ENCODE assay signal across 22 cellular contexts in the genomic region with DNA sequence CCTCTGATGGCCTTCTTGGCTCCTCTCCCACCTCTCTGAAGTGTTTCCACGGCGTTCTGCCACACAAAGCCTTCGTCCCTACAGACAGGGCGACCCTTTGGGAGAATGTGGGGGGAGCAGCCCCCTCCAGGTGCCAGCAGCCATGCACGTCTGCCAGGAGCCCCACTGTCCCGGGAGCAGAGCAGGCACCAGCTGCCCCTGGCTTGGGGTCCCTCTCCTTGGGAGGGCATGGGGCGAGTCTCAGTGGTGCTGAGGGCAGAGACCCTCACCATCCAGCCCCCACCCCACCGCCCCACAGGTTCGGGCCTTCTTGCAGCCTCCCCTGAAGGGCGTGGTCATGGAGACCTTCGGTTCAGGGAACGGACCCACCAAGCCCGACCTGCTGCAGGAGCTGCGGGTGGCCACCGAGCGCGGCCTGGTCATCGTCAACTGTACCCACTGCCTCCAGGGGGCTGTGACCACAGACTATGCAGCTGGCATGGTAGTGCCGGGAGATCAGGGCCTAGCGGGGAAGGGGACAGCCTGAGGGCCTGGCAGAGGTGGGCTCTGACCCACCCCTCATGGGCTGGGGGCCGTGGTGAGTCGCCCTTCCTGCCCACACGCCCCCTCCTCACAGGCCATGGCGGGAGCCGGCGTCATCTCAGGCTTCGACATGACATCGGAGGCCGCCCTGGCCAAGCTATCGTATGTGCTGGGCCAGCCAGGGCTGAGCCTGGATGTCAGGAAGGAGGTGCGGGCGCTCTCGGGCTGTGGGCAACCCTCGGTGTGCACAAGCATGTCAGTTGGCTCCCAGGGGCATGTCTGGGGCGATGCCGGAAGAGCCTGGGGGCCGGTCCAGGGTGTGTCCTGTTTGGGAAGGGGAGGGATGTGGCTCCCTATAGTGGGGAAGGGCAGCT. TPM values are rescaled to one million over a fixed set of nuclear protein-coding genes. Genes with fewer than 3 reads are reported as not detected.
DNase-seq lines count a peak whose midpoint lies in the region; TF ChIP-seq lines count a peak whose summit lies in the region.
"Had no signal": no experiment of that assay in that cellular context is flagged by ENCODE, and none has a peak within 500 bp of the region (broad histone marks: within the 10 kb centered on the region; RNA-seq: fewer than 3 reads in every experiment).

No MANE protein-coding gene starts in this region.

- H3K9me3 ChIP-seq in WERI-Rb-1 (ENCODE audit: severe bottlenecking) (no peaks in the 10 kb centered on the region), spleen (no peaks in the 10 kb centered on the region)
- H3K9me3 ChIP-seq in effector memory CD4-positive, alpha-beta T cell (ENCODE audit: control insufficient read depth, low read length): no peaks in the 10 kb centered on the region
- H3K9me3 ChIP-seq: A549, left lung, stomach had no signal

- DNase-seq in activated effector memory CD4-positive, alpha-beta T cell treated with anti-CD3 and anti-CD28 coated beads, Interleukin-2, amount 50 U/mL, for 16 hours: peak; percentile 39
- DNase-seq in activated effector memory CD4-positive, alpha-beta T cell treated with Interleukin-2 at 50 U/mL for 16 hours: no peak
- DNase-seq in WERI-Rb-1 (peak; percentile 5), islet precursor cell (peak; percentile 53), spleen (peak; percentile 72), globus pallidus (ENCODE audit: low spot score) (no peak), SW480 (ENCODE audit: low spot score) (no peak)
- DNase-seq in effector memory CD4-positive, alpha-beta T cell: no peak
- DNase-seq: activated CD4-positive, alpha-beta memory T cell treated with anti-CD3 and anti-CD28 coated beads, Interleukin-2, amount 10 ng/mL, durations not matched to agents 7 days and 5 days; activated T-cell treated with anti-CD3 and anti-CD28 coated beads, Interleukin-2, amount 50 U/mL, for 4 hours; C1 segment of cervical spinal cord; foreskin melanocyte; NCI-H1105; NCI-H2171 had no signal

- H3K4me3 ChIP-seq in WERI-Rb-1 (ENCODE audit: low read depth, low read length): no peak overlapping the region
- H3K4me3 ChIP-seq in spleen: no peak overlapping the region
- H3K4me3 ChIP-seq in effector memory CD4-positive, alpha-beta T cell (ENCODE audit: insufficient read depth, low read depth, low read length, poor library complexity, severe bottlenecking): no peak overlapping the region
- H3K4me3 ChIP-seq: A549, GM23338, left lung, stomach had no signal

- H3K4me1 ChIP-seq in spleen: no peaks in the 10 kb centered on the region
- no peaks in the 10 kb centered on the region for H3K4me1 ChIP-seq in effector memory CD4-positive, alpha-beta T cell (ENCODE audit: control insufficient read depth, insufficient read depth, low read length, poor library complexity, severe bottlenecking)
- H3K4me1 ChIP-seq: A549 had no signal

- H3K27ac ChIP-seq in WERI-Rb-1 (no peak overlapping the region), spleen (no peak overlapping the region)
- no peak overlapping the region for H3K27ac ChIP-seq in effector memory CD4-positive, alpha-beta T cell (ENCODE audit: insufficient read depth, low read length, poor library complexity, severe bottlenecking)
- H3K27ac ChIP-seq: A549, left lung, stomach had no signal

- H3K36me3 ChIP-seq in WERI-Rb-1 (no peaks in the 10 kb centered on the region), spleen (no peaks in the 10 kb centered on the region)
- H3K36me3 ChIP-seq in effector memory CD4-positive, alpha-beta T cell (ENCODE audit: control insufficient read depth, insufficient read depth, low read length): no peaks in the 10 kb centered on the region
- H3K36me3 ChIP-seq: left lung, stomach had no signal

- no peak for TF ChIP-seq POLR2A in spleen (IDR thresholded peaks at IDR 0.05)

- WGBS in spleen, 5 donors: 74 to 86% (median 77%) methylated on average over 22 to 37 of the region's 37 CpGs

- intact Hi-C loops in spleen (cut with DNase I; ENCODE audit: low total_unique reads): no loop called here

- no peaks in the 10 kb centered on the region for H3K27me3 ChIP-seq in WERI-Rb-1 (ENCODE audit: insufficient read depth, low read depth, severe bottlenecking)
- peaks cover 0 to 33% (median 0%) of the 10 kb centered on the region in 7 donors for H3K27me3 ChIP-seq in spleen (replicated peaks in 1 of 7)
- no peaks in the 10 kb centered on the region for H3K27me3 ChIP-seq in effector memory CD4-positive, alpha-beta T cell (replicated peaks; ENCODE audit: control insufficient read depth, insufficient read depth, low read length, poor library complexity, severe bottlenecking)

- TF ChIP-seq CTCF in WERI-Rb-1 (IDR thresholded peaks at IDR 0.05; ENCODE audit: low read depth, low read length): no peak
- TF ChIP-seq CTCF in spleen (IDR thresholded peaks at IDR 0.05 in 8 of 11, conservative IDR thresholded peaks at IDR 0.05 in 3 of 11): no peak

RNA-seq across cellular contexts. Expression of gene ASPG, which starts 18.8 kb away (rescaled TPM):
- total RNA-seq in spleen: under 1 TPM in 4 of 7 donors, not detected in 3; 0.09 to 0.28 (median 0.18) TPM
- under 1 TPM; 0.05 to 0.67 (median 0.32) TPM for polyA plus RNA-seq in spleen
- total RNA-seq: activated CD4-positive, alpha-beta memory T cell treated with anti-CD3 and anti-CD28 coated beads, Interleukin-2, amount 10 ng/mL, durations not matched to agents 7 days and 5 days; activated naive CD8-positive, alpha-beta T cell treated with anti-CD3 and anti-CD28 coated beads for 36 hours; G401; HT-29; T-helper 1 cell treated with Interleukin-12 subunit alpha and Interleukin-12 subunit beta and Interleukin-4 antibody, amounts not matched to agents 30 ng/mL and 1 ng/mL, for 36 hours had no signal
- polyA plus RNA-seq: A549 had no signal

RNA-seq across cellular contexts. Expression of gene KIF26A, which starts 34.1 kb away (rescaled TPM):
- 10 to 100 TPM in 4 of 7 donors, 1 to 10 TPM in 3; 7.4 to 21.9 (median 10.3) TPM for total RNA-seq in spleen
- 1 to 10 TPM in 2 of 3 donors, under 1 TPM in 1; 0.72 to 7.8 (median 1.2) TPM for polyA plus RNA-seq in spleen
- total RNA-seq: HT-29 had no signal

Comparison
In these comparisons a context has a peak if more than half of its experiments do, and no peak if none do; other contexts are left out.
1. DNase-seq: peak in activated effector memory CD4-positive, alpha-beta T cell treated with anti-CD3 and anti-CD28 coated beads, Interleukin-2, amount 50 U/mL, for 16 hours (single experiment), WERI-Rb-1 (single experiment), islet precursor cell (single experiment) and spleen (single experiment); none in activated effector memory CD4-positive, alpha-beta T cell treated with Interleukin-2 at 50 U/mL for 16 hours (single experiment), effector memory CD4-positive, alpha-beta T cell (0 of 3), globus pallidus (single experiment) and SW480 (single experiment).